Comparison of ENCODE assay signal across 8 cellular contexts in genomic region chr14:95156153-95156764, GRCh38. TPM values are rescaled to one million over a fixed set of nuclear protein-coding genes. Genes with fewer than 3 reads are reported as not detected.
DNase-seq lines count a peak whose midpoint lies in the region; TF ChIP-seq lines count a peak whose summit lies in the region.

No MANE protein-coding gene starts in this region.

- H3K79me2 ChIP-seq in OCI-LY3 (ENCODE audit: low read length): peaks cover 59% of the 10 kb centered on the region

- H3K27ac Mint-ChIP-seq in activated CD4-positive, alpha-beta T cell treated with anti-CD3 and anti-CD28 coated beads, Interleukin-2, amount 10 ng/mL, durations not matched to agents 24 days and 14 days: peak overlapping the region; percentile 82

- peak overlapping the region; percentile 90 for H3K4me2 ChIP-seq in OCI-LY3 (ENCODE audit: low read length)

- TF ChIP-seq CTCF in OCI-LY3 (IDR thresholded peaks at IDR 0.05; ENCODE audit: low read depth, low read length) (no peak), coronary artery (IDR thresholded peaks at IDR 0.05) (no peak)

- H3K9ac ChIP-seq in OCI-LY3 (ENCODE audit: low read length) (peak overlapping the region; percentile 91), muscle layer of colon (ENCODE audit: low read length) (peak overlapping the region; percentile 89)

- H3K27ac ChIP-seq in OCI-LY3 (ENCODE audit: low read length): peak overlapping the region; percentile 76; the same call in 1 of the 2 replicates
- peak overlapping the region; percentile 94 to 95 for H3K27ac ChIP-seq in coronary artery
- H3K27ac ChIP-seq in muscle layer of colon (ENCODE audit: low read depth, low read length): peak overlapping the region; percentile 90

- H3K4me1 Mint-ChIP-seq in activated CD4-positive, alpha-beta T cell treated with anti-CD3 and anti-CD28 coated beads, Interleukin-2, amount 10 ng/mL, durations not matched to agents 24 days and 14 days: peaks cover 38% of the 10 kb centered on the region

- H3K4me3 Mint-ChIP-seq in activated CD4-positive, alpha-beta T cell treated with anti-CD3 and anti-CD28 coated beads, Interleukin-2, amount 10 ng/mL, durations not matched to agents 24 days and 14 days: peak overlapping the region; percentile 72

- H4K20me1 ChIP-seq in OCI-LY3 (ENCODE audit: insufficient read depth, low read length): peaks cover 33% of the 10 kb centered on the region

- no peak for DNase-seq in activated CD4-positive, alpha-beta T cell treated with anti-CD3 and anti-CD28 coated beads, Interleukin-2, amount 10 ng/mL, durations not matched to agents 24 days and 14 days
- DNase-seq in activated CD4-positive, alpha-beta T cell treated with anti-CD3 and anti-CD28 coated beads for 4 hours: no peak
- DNase-seq in coronary artery (ENCODE audit: low spot score): no peak
- DNase-seq in LoVo (ENCODE audit: low spot score): no peak
- no peak for DNase-seq in NCI-H2196 (lab: John Stamatoyannopoulos, UW; ENCODE audit: unreplicated experiment)
- no peak for DNase-seq in GF-D8 (lab: John Stamatoyannopoulos, UW)

- H3K4me1 ChIP-seq in OCI-LY3 (ENCODE audit: low read length) (peaks cover 16% of the 10 kb centered on the region), muscle layer of colon (ENCODE audit: insufficient read depth, low read length) (peaks cover 45% of the 10 kb centered on the region)

- intact Hi-C loops in activated CD4-positive, alpha-beta T cell treated with anti-CD3 and anti-CD28 coated beads, Interleukin-2, amount 10 ng/mL, durations not matched to agents 24 days and 14 days (cut with micrococcal nuclease): loop anchor here (2.0 to 5.0 kb wide), 2 partner anchors 105 to 984 kb away; partner anchors contain the start of gene PPP4R4

- no peaks in the 10 kb centered on the region for H3K27me3 Mint-ChIP-seq in activated CD4-positive, alpha-beta T cell treated with anti-CD3 and anti-CD28 coated beads, Interleukin-2, amount 10 ng/mL, durations not matched to agents 24 days and 14 days

- peaks cover 16% of the 10 kb centered on the region for H3K36me3 Mint-ChIP-seq in activated CD4-positive, alpha-beta T cell treated with anti-CD3 and anti-CD28 coated beads, Interleukin-2, amount 10 ng/mL, durations not matched to agents 24 days and 14 days (ENCODE audit: low read depth)

- H3K36me3 ChIP-seq in OCI-LY3 (replicated peaks; ENCODE audit: low read depth, low read length) (peaks cover 5% of the 10 kb centered on the region), muscle layer of colon (ENCODE audit: insufficient read depth, low read length) (no peaks in the 10 kb centered on the region)

- no peaks in the 10 kb centered on the region for H3K9me3 Mint-ChIP-seq in activated CD4-positive, alpha-beta T cell treated with anti-CD3 and anti-CD28 coated beads, Interleukin-2, amount 10 ng/mL, durations not matched to agents 24 days and 14 days

- H3K27me3 ChIP-seq in OCI-LY3 (ENCODE audit: low read depth, low read length) (no peaks in the 10 kb centered on the region), muscle layer of colon (ENCODE audit: control insufficient read depth in 1 of 2, insufficient read depth in 2 of 2, low read length in 2 of 2) (no peaks in the 10 kb centered on the region)

- H3K9me3 ChIP-seq in OCI-LY3 (ENCODE audit: insufficient read depth, low read length) (no peaks in the 10 kb centered on the region), muscle layer of colon (ENCODE audit: low read length) (no peaks in the 10 kb centered on the region)

- H3K4me3 ChIP-seq in OCI-LY3 (ENCODE audit: low read length): peak overlapping the region; percentile 91
- peak overlapping the region; percentile 84 for H3K4me3 ChIP-seq in coronary artery
- peak overlapping the region; percentile 84 to 92 for H3K4me3 ChIP-seq in muscle layer of colon (ENCODE audit: low read depth in 1 of 2, low read length in 2 of 2)

- H2AFZ ChIP-seq in OCI-LY3 (ENCODE audit: low read depth, low read length): peak overlapping the region; percentile 32; the same call in 1 of the 2 replicates

RNA-seq across cellular contexts. Expression of gene DICER1, which starts 1.1 kb away (rescaled TPM):
- 74.4 and 77.0 TPM in 2 replicates for total RNA-seq in activated CD4-positive, alpha-beta T cell treated with anti-CD3 and anti-CD28 coated beads, Interleukin-2, amount 10 ng/mL, durations not matched to agents 24 days and 14 days
